8 cellular contexts compared by ENCODE assay signal in genomic region chr19:56637976-56638555, GRCh38. TPM values are rescaled to one million over a fixed set of nuclear protein-coding genes. Genes with fewer than 3 reads are reported as not detected.
DNase-seq lines count a peak whose midpoint lies in the region; ATAC-seq and TF ChIP-seq lines count a peak whose summit lies in the region.

No MANE protein-coding gene starts in this region.

- POLR2A ChIA-PET in activated CD4-positive, alpha-beta T cell treated with anti-CD3 and anti-CD28 coated beads for 36 hours (lab: Charles Lee): no interaction called here

- CTCF ChIA-PET in activated CD4-positive, alpha-beta T cell treated with anti-CD3 and anti-CD28 coated beads for 36 hours (lab: Charles Lee): no interaction called here

- H3K27ac Mint-ChIP-seq in activated CD4-positive, alpha-beta T cell treated with anti-CD3 and anti-CD28 coated beads for 36 hours: no peak overlapping the region

- H3K36me3 Mint-ChIP-seq in activated CD4-positive, alpha-beta T cell treated with anti-CD3 and anti-CD28 coated beads for 36 hours (ENCODE audit: low read depth): peaks cover 16% of the 10 kb centered on the region

- no peak for TF ChIP-seq CTCF in upper lobe of right lung (IDR thresholded peaks at IDR 0.05)

- peak; percentile 81 for DNase-seq in activated CD4-positive, alpha-beta T cell treated with anti-CD3 and anti-CD28 coated beads for 36 hours
- no peak for DNase-seq in activated CD4-positive, alpha-beta T cell treated with anti-CD3 and anti-CD28 coated beads for 4 hours
- DNase-seq in SW480 (ENCODE audit: low spot score) (peak; percentile 36), erythroblast (lab: John Stamatoyannopoulos, UW) (peak; percentile 50 to 67), middle frontal gyrus (ENCODE audit: extremely low spot score, low spot score) (peak; percentile 36), upper lobe of right lung (no peak)

- no peak overlapping the region for H3K4me3 Mint-ChIP-seq in activated CD4-positive, alpha-beta T cell treated with anti-CD3 and anti-CD28 coated beads for 36 hours

- peaks cover 9% of the 10 kb centered on the region for H3K27me3 ChIP-seq in upper lobe of right lung

- no peak overlapping the region for H3K4me3 ChIP-seq in upper lobe of right lung

- H3K27me3 Mint-ChIP-seq in activated CD4-positive, alpha-beta T cell treated with anti-CD3 and anti-CD28 coated beads for 36 hours: peaks cover 2% of the 10 kb centered on the region

- H3K4me1 ChIP-seq in upper lobe of right lung: no peaks in the 10 kb centered on the region

- H3K9me3 Mint-ChIP-seq in activated CD4-positive, alpha-beta T cell treated with anti-CD3 and anti-CD28 coated beads for 36 hours (ENCODE audit: low read depth): peaks cover 42% of the 10 kb centered on the region

- intact Hi-C loops in activated CD4-positive, alpha-beta T cell treated with anti-CD3 and anti-CD28 coated beads for 36 hours (cut with DNase I, micrococcal nuclease): no loop called here
- intact Hi-C loops in upper lobe of right lung (cut with DNase I): no loop called here

- H3K4me1 Mint-ChIP-seq in activated CD4-positive, alpha-beta T cell treated with anti-CD3 and anti-CD28 coated beads for 36 hours: no peaks in the 10 kb centered on the region

- peak; percentile 63 for ATAC-seq in activated CD4-positive, alpha-beta T cell treated with anti-CD3 and anti-CD28 coated beads for 36 hours
- peak; percentile 61 for ATAC-seq in upper lobe of right lung
- no peak for ATAC-seq in GM21381 (IDR thresholded peaks at IDR 0.05; ENCODE audit: unreplicated experiment)
- no peak for ATAC-seq in GM21526 (IDR thresholded peaks at IDR 0.05; ENCODE audit: low FRiP score, unreplicated experiment)

- H3K36me3 ChIP-seq in upper lobe of right lung: no peaks in the 10 kb centered on the region

- H3K27ac ChIP-seq in upper lobe of right lung: no peak overlapping the region

- no peak for TF ChIP-seq POLR2A in erythroblast (IDR thresholded peaks at IDR 0.05; ENCODE audit: low read length)

- H3K9me3 ChIP-seq in upper lobe of right lung: peaks cover 13% of the 10 kb centered on the region

RNA-seq across cellular contexts. Expression of gene SMIM17, which starts 4.9 kb away (rescaled TPM):
- not detected for total RNA-seq in activated CD4-positive, alpha-beta T cell treated with anti-CD3 and anti-CD28 coated beads for 36 hours
- not detected for total RNA-seq in upper lobe of right lung

RNA-seq across cellular contexts. Expression of gene ZNF835, which starts 33.5 kb away (rescaled TPM):
- total RNA-seq in activated CD4-positive, alpha-beta T cell treated with anti-CD3 and anti-CD28 coated beads for 36 hours: 1 to 10 TPM; 2.8 to 4.5 TPM
- 3.0 TPM for total RNA-seq in upper lobe of right lung

RNA-seq across cellular contexts. Expression of gene ZNF71, which starts 43.0 kb away (rescaled TPM):
- 1 to 10 TPM; 4.4 to 4.6 TPM for total RNA-seq in activated CD4-positive, alpha-beta T cell treated with anti-CD3 and anti-CD28 coated beads for 36 hours
- 7.0 TPM for total RNA-seq in upper lobe of right lung

Comparison
In these comparisons a context has a peak if more than half of its experiments do, and no peak if none do; other contexts are left out.
1. DNase-seq: peak in activated CD4-positive, alpha-beta T cell treated with anti-CD3 and anti-CD28 coated beads for 36 hours (single experiment), SW480 (single experiment), erythroblast (2 of 2) and middle frontal gyrus (single experiment); none in activated CD4-positive, alpha-beta T cell treated with anti-CD3 and anti-CD28 coated beads for 4 hours (0 of 2) and upper lobe of right lung (single experiment).
2. ATAC-seq: peak in activated CD4-positive, alpha-beta T cell treated with anti-CD3 and anti-CD28 coated beads for 36 hours (single experiment) and upper lobe of right lung (single experiment); none in GM21381 (single experiment) and GM21526 (single experiment).